In genomic region chr7:435518-436366, GRCh38 we compare ENCODE assay signal across 9 cellular contexts.
DNase-seq lines count a peak whose midpoint lies in the region; ATAC-seq, FAIRE-seq and TF ChIP-seq lines count a peak whose summit lies in the region.
"Had no signal": no experiment of that assay in that cellular context is flagged by ENCODE, and none has a peak within 500 bp of the region (broad histone marks: within the 10 kb centered on the region; RNA-seq: fewer than 3 reads in every experiment).

No MANE protein-coding gene starts in this region.

- no peak for TF ChIP-seq EP300 in esophagus muscularis mucosa (IDR thresholded peaks at IDR 0.05)

- peak overlapping the region; percentile 66 for H3K4me3 Mint-ChIP-seq in Caco-2 (ENCODE audit: unreplicated experiment)
- H3K4me3 Mint-ChIP-seq: activated T-helper 1 cell treated with anti-CD3 and anti-CD28 coated beads, Interleukin-12 subunit alpha, Interleukin-12 subunit beta, Interleukin-2, Interleukin-4 antibody, amounts not matched to agents 30 ng/mL and 10 ng/mL and 1 ng/mL, durations not matched to agents 14 hours and 24 hours and 36 hours had no signal

- H3K27ac ChIP-seq in RWPE2 (ENCODE audit: poor library complexity, severe bottlenecking) (no peak overlapping the region), esophagus muscularis mucosa (replicated peaks in 1 of 4) (no peak overlapping the region), pancreas (no peak overlapping the region), substantia nigra (ENCODE audit: low read depth, low read length, poor library complexity, severe bottlenecking) (no peak overlapping the region)

- H3K36me3 ChIP-seq in Caco-2 (ENCODE audit: control insufficient read depth, insufficient read depth, low read length) (no peaks in the 10 kb centered on the region), RWPE2 (ENCODE audit: low read depth) (no peaks in the 10 kb centered on the region), esophagus muscularis mucosa (no peaks in the 10 kb centered on the region), pancreas (no peaks in the 10 kb centered on the region)

- TF ChIP-seq CTCF in Caco-2 (IDR thresholded peaks at IDR 0.05; ENCODE audit: insufficient read depth in 1 of 2, low read depth in 1 of 2, low read length in 1 of 2, severe bottlenecking in 1 of 2, unreplicated experiment in 1 of 2) (no peak), RWPE2 (IDR thresholded peaks at IDR 0.05; ENCODE audit: poor library complexity, severe bottlenecking) (no peak), esophagus muscularis mucosa (IDR thresholded peaks at IDR 0.05) (no peak), pancreas (IDR thresholded peaks at IDR 0.05) (no peak)

- H3K27me3 Mint-ChIP-seq in Caco-2 (ENCODE audit: insufficient read depth, unreplicated experiment) = no peaks in the 10 kb centered on the region

- BruUV-seq in Caco-2 (replicated peaks; lab: Mats Ljungman, UMichigan) = TSS peak; percentile 35

- H3K27me3 ChIP-seq in Caco-2 (replicated peaks; ENCODE audit: control insufficient read depth, insufficient read depth, low read length) (no peaks in the 10 kb centered on the region), RWPE2 (ENCODE audit: insufficient read depth, poor library complexity, severe bottlenecking) (no peaks in the 10 kb centered on the region), esophagus muscularis mucosa (peaks cover 0 to 18% (median 0%) of the 10 kb centered on the region in 4 donors), pancreas (no peaks in the 10 kb centered on the region)

- DNase-seq in Caco-2 = peak in 1 of 2 experiments; percentile 34
- no peak for DNase-seq in RWPE2 (ENCODE audit: low spot score)
- DNase-seq in esophagus muscularis mucosa (ENCODE audit: extremely low spot score) = no peak
- peak in 1 of 6 donors; percentile 52 for DNase-seq in pancreas
- no peak for DNase-seq in mesenteric fat pad (ENCODE audit: low spot score)
- DNase-seq in substantia nigra (lab: John Stamatoyannopoulos, UW) = no peak

- no peaks in the 10 kb centered on the region for H3K9me3 ChIP-seq in Caco-2
- no peaks in the 10 kb centered on the region for H3K9me3 ChIP-seq in RWPE2 (ENCODE audit: severe bottlenecking)
- no peaks in the 10 kb centered on the region for H3K9me3 ChIP-seq in esophagus muscularis mucosa
- H3K9me3 ChIP-seq in pancreas = no peaks in the 10 kb centered on the region

- FAIRE-seq in pancreas (lab: Jason Lieb, UNC) = no peak

- TF ChIP-seq POLR2A in esophagus muscularis mucosa (IDR thresholded peaks at IDR 0.05; ENCODE audit: low read depth) = no peak

- intact Hi-C loops in Caco-2 (cut with micrococcal nuclease; ENCODE audit: unreplicated experiment) = loop anchor here (1.0 to 10.0 kb wide), 5 partner anchors 62 to 329 kb away; partner anchors contain the start of gene PDGFA
- intact Hi-C loops in esophagus muscularis mucosa (cut with DNase I) = no loop called here
- intact Hi-C loops in pancreas (cut with DNase I) = no loop called here

- 74% methylated on average over 28 of the region's 29 CpGs for WGBS in esophagus muscularis mucosa
- WGBS in pancreas, 2 donors = 86 to 93% methylated on average over 29 of the region's 29 CpGs

- H3K27ac Mint-ChIP-seq in Caco-2 (ENCODE audit: unreplicated experiment) = peak overlapping the region; percentile 90
- H3K27ac Mint-ChIP-seq: activated T-helper 1 cell treated with anti-CD3 and anti-CD28 coated beads, Interleukin-12 subunit alpha, Interleukin-12 subunit beta, Interleukin-2, Interleukin-4 antibody, amounts not matched to agents 30 ng/mL and 10 ng/mL and 1 ng/mL, durations not matched to agents 14 hours and 24 hours and 36 hours had no signal

- H3K4me1 ChIP-seq in Caco-2 = peaks cover 40% of the 10 kb centered on the region
- peaks cover 9% of the 10 kb centered on the region for H3K4me1 ChIP-seq in RWPE2 (ENCODE audit: insufficient read depth, poor library complexity, severe bottlenecking)
- peaks cover 0 to 16% (median 9%) of the 10 kb centered on the region in 4 donors for H3K4me1 ChIP-seq in esophagus muscularis mucosa
- H3K4me1 ChIP-seq in pancreas = no peaks in the 10 kb centered on the region

- CTCF ChIA-PET in Caco-2 (lab: Charles Lee) = interaction anchor here (0.6 to 2.1 kb wide), 6 partner anchors 62 to 114 kb away, joined by 3 to 10 read pairs (median 4); partner anchors contain the start of gene PDGFA

- H3K36me3 Mint-ChIP-seq in Caco-2 (ENCODE audit: insufficient read depth, unreplicated experiment) = no peaks in the 10 kb centered on the region

- no peaks in the 10 kb centered on the region for H3K9me3 Mint-ChIP-seq in Caco-2 (ENCODE audit: unreplicated experiment)
- H3K9me3 Mint-ChIP-seq: activated T-helper 1 cell treated with anti-CD3 and anti-CD28 coated beads, Interleukin-12 subunit alpha, Interleukin-12 subunit beta, Interleukin-2, Interleukin-4 antibody, amounts not matched to agents 30 ng/mL and 10 ng/mL and 1 ng/mL, durations not matched to agents 14 hours and 24 hours and 36 hours had no signal

- H3K4me1 Mint-ChIP-seq in Caco-2 (ENCODE audit: low read depth, unreplicated experiment) = peaks cover 20% of the 10 kb centered on the region

- no peak overlapping the region for H3K4me3 ChIP-seq in Caco-2 (ENCODE audit: low read depth, low read length)
- no peak overlapping the region for H3K4me3 ChIP-seq in RWPE2 (ENCODE audit: severe bottlenecking)
- H3K4me3 ChIP-seq in esophagus muscularis mucosa = peak overlapping the region; percentile 1 to 45 (median 32)
- H3K4me3 ChIP-seq in pancreas = no peak overlapping the region

- POLR2A ChIA-PET in Caco-2 (lab: Charles Lee) = interaction anchor here (0.6 to 1.6 kb wide), 5 partner anchors 15 to 114 kb away, joined by 3 to 9 read pairs (median 4); no protein-coding TSS in a partner anchor

- ATAC-seq in RWPE2 (ENCODE audit: low read depth) (peak; percentile 70), pancreas (peak in 3 of 4 donors; percentile 26 to 54 (median 44)), GM21515 (IDR thresholded peaks at IDR 0.05; ENCODE audit: unreplicated experiment) (no peak), HG02981 (IDR thresholded peaks at IDR 0.05; ENCODE audit: unreplicated experiment) (no peak)

Comparison
In these comparisons a context has a peak if more than half of its experiments do, and no peak if none do; other contexts are left out.
1. H3K4me3 ChIP-seq: peak in esophagus muscularis mucosa (4 of 4); none in Caco-2 (single experiment), RWPE2 (single experiment) and pancreas (0 of 4).
2. ATAC-seq: peak in RWPE2 (single experiment) and pancreas (3 of 4); none in GM21515 (single experiment) and HG02981 (single experiment).